ENCODE assay signal across 33 cellular contexts in the genomic region with DNA sequence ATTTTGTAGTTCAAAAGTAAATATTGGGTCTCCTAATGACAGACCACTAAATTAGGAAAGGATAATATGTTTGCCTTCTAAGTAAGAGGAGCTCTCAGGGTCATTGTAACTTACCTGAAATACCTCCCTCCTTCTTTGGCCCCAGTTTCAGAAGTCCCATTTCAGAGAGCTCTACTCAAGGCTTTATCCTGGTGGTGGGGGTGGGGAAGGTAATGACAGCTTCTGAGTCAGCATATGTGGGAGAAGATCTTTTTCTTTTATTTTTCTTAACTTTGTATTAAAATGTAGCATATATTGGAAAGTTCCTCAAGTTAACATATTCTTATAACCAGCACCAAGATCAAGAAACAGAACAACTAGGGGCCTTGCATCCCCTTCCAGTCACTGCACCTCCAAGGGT.
"Had no signal": no experiment of that assay in that cellular context is flagged by ENCODE, and none has a peak within 500 bp of the region (broad histone marks: within the 10 kb centered on the region; RNA-seq: fewer than 3 reads in every experiment).

No MANE protein-coding gene starts in this region.

- H3K4me3 ChIP-seq: MG63 had no signal

- H3K36me3 ChIP-seq: MG63 had no signal

- DNase-seq: Karpas-422, Kasumi-1, MG63, MM.1S, MV-4-11, NCI-H1048, NCI-H1092, NCI-H1092 treated with DMSO at 0.1 percent for 48 hours, NCI-H1105, NCI-H1105 treated with DMSO at 0.1 percent for 48 hours, NCI-H1417, NCI-H1417 treated with DMSO at 0.1 percent for 48 hours, NCI-H1436, NCI-H1436 treated with DMSO at 0.1 percent for 48 hours, NCI-H146, NCI-H1694, NCI-H1694 treated with DMSO at 0.1 percent for 48 hours, NCI-H187, NCI-H187 treated with DMSO at 0.1 percent for 48 hours, NCI-H1930, NCI-H2029, NCI-H2029 treated with DMSO at 0.1 percent for 48 hours, NCI-H2081, NCI-H2081 treated with DMSO at 0.1 percent for 48 hours, NCI-H2107, NCI-H2171, NCI-H2171 treated with DMSO at 0.1 percent for 48 hours, NCI-H2227 treated with DMSO at 0.1 percent for 48 hours, NCI-H226, NCI-H345, NCI-H446, NCI-H446 treated with DMSO at 0.1 percent for 48 hours, NCI-H510A had no signal
